ENCODE assay signal across 8 cellular contexts in genomic region chr9:136527721-136528710, GRCh38. TPM values are rescaled to one million over a fixed set of nuclear protein-coding genes. Genes with fewer than 3 reads are reported as not detected.
DNase-seq lines count a peak whose midpoint lies in the region; ATAC-seq and TF ChIP-seq lines count a peak whose summit lies in the region.

No MANE protein-coding gene starts in this region.

- H3K9me3 ChIP-seq in left ventricle myocardium inferior (replicated peaks) = no peaks in the 10 kb centered on the region
- H3K9me3 ChIP-seq in vagina = no peaks in the 10 kb centered on the region
- H3K9me3 ChIP-seq in H9 (ENCODE audit: control insufficient read depth, low read depth, low read length) = no peaks in the 10 kb centered on the region

- no peak overlapping the region for H3T11ph ChIP-seq in H9 (ENCODE audit: low read length)

- H2AFZ ChIP-seq in H9 (ENCODE audit: low read length) = no peak overlapping the region

- ATAC-seq in left ventricle myocardium superior (no peak), HG03196 (IDR thresholded peaks at IDR 0.05; ENCODE audit: unreplicated experiment) (no peak)

- TF ChIP-seq POLR2A in vagina (IDR thresholded peaks at IDR 0.05) = no peak

- peaks cover 100% of the 10 kb centered on the region for H3K4me1 ChIP-seq in left ventricle myocardium inferior
- peaks cover 82% of the 10 kb centered on the region for H3K4me1 ChIP-seq in vagina
- H3K4me1 ChIP-seq in H9 (ENCODE audit: insufficient read depth, low read length) = no peaks in the 10 kb centered on the region

- peaks cover 7% of the 10 kb centered on the region for H3K36me3 ChIP-seq in left ventricle myocardium inferior
- peaks cover 0 to 5% of the 10 kb centered on the region in 2 donors for H3K36me3 ChIP-seq in vagina

- H3K18ac ChIP-seq in H9 (ENCODE audit: insufficient read length, low read depth, low read length) = no peak overlapping the region

- H4K5ac ChIP-seq in H9 (ENCODE audit: insufficient read length, low read depth, low read length) = no peak overlapping the region

- no peak overlapping the region for H3K23ac ChIP-seq in H9 (ENCODE audit: insufficient read length, low read depth, low read length)

- H2BK12ac ChIP-seq in H9 (ENCODE audit: insufficient read length, low read depth, low read length) = no peak overlapping the region

- H3K4me2 ChIP-seq in H9 (ENCODE audit: insufficient read depth, insufficient read length, low read length) = no peak overlapping the region

- H3K27ac ChIP-seq in left ventricle myocardium inferior (replicated peaks) (peak overlapping the region; percentile 84), vagina (peak overlapping the region; percentile 44), H9 (ENCODE audit: insufficient read length, low read depth, low read length) (no peak overlapping the region)

- intact Hi-C loops in left ventricle myocardium inferior (cut with micrococcal nuclease) (no loop called here), left ventricle myocardium superior (cut with micrococcal nuclease) (no loop called here), vagina (cut with DNase I) (no loop called here)

- no peak overlapping the region for H2AK5ac ChIP-seq in H9 (ENCODE audit: insufficient read length, low read length)

- DNase-seq in left ventricle myocardium inferior (no peak), left ventricle myocardium superior (no peak), RKO (ENCODE audit: low spot score) (peak; percentile 40), iPS-NIHi7 (ENCODE audit: extremely low spot score) (peak; percentile 60), vagina (ENCODE audit: extremely low spot score in 2 of 2) (no peak), DMS114 treated with DMSO at 0.1 percent for 48 hours (lab: John Stamatoyannopoulos, UW; ENCODE audit: unreplicated experiment) (no peak), H9 (no peak)

- WGBS in H9 (ENCODE audit: extremely low coverage, insufficient read length, low lambda C conversion rate) = no CpG with 5 or more reads among the region's 34 CpGs

- no peak overlapping the region for H2BK20ac ChIP-seq in H9 (ENCODE audit: low read depth, low read length, poor library complexity, severe bottlenecking)

- H3K23me2 ChIP-seq in H9 (ENCODE audit: insufficient read length, low read depth, low read length, poor library complexity, severe bottlenecking) = no peaks in the 10 kb centered on the region

- H4K20me1 ChIP-seq in H9 (ENCODE audit: control insufficient read depth, insufficient read depth, insufficient read length) = no peaks in the 10 kb centered on the region

- H2BK5ac ChIP-seq in H9 (ENCODE audit: insufficient read length, low read length) = no peak overlapping the region

- H4K91ac ChIP-seq in H9 (ENCODE audit: insufficient read length, low read depth, low read length) = no peak overlapping the region

- H3K27me3 ChIP-seq in left ventricle myocardium inferior (ENCODE audit: low read depth) = no peaks in the 10 kb centered on the region
- H3K27me3 ChIP-seq in vagina = no peaks in the 10 kb centered on the region
- no peaks in the 10 kb centered on the region for H3K27me3 ChIP-seq in H9 (ENCODE audit: insufficient read depth, low read length)

- H3K27me3 Mint-ChIP-seq in H9 (ENCODE audit: low read depth) = no peaks in the 10 kb centered on the region

- peaks cover 5 to 30% of the 10 kb centered on the region in 2 experiments for H3K4me1 Mint-ChIP-seq in H9

- peaks cover 0 to 4% (median 2%) of the 10 kb centered on the region in 3 experiments; a peak in 3 of 7 replicates for H3K36me3 Mint-ChIP-seq in H9 (ENCODE audit: insufficient read depth in 1 of 3, low read depth in 3 of 3)

- no peak overlapping the region for H3K4me3 ChIP-seq in left ventricle myocardium inferior
- no peak overlapping the region for H3K4me3 ChIP-seq in vagina

- H2BK120ac ChIP-seq in H9 (ENCODE audit: low read depth, low read length, poor library complexity, severe bottlenecking) = no peak overlapping the region

- H3K27ac Mint-ChIP-seq in H9 = no peak overlapping the region

- H3K9ac ChIP-seq in H9 (ENCODE audit: extremely low read depth, insufficient read length, low read length) = no peak overlapping the region

- no peak overlapping the region for H3K56ac ChIP-seq in H9 (ENCODE audit: insufficient read length, low read depth, low read length)

- TF ChIP-seq CTCF in left ventricle myocardium inferior (IDR thresholded peaks at IDR 0.05; ENCODE audit: borderline replicate concordance) = no peak
- TF ChIP-seq CTCF in vagina (IDR thresholded peaks at IDR 0.05) = no peak
- no peak for TF ChIP-seq CTCF in H9 (conservative IDR thresholded peaks at IDR 0.05)

- no peak overlapping the region for H3K4me3 Mint-ChIP-seq in H9

- H3K79me2 ChIP-seq in H9 (ENCODE audit: insufficient read depth, low read length) = peaks cover 2% of the 10 kb centered on the region; the same call in 1 of the 2 replicates

- no peak overlapping the region for H4K8ac ChIP-seq in H9 (replicated peaks; ENCODE audit: insufficient read length, low read depth, low read length)

- peaks cover 4% of the 10 kb centered on the region for H3K79me1 ChIP-seq in H9 (ENCODE audit: insufficient read depth, low read depth, low read length, poor library complexity, severe bottlenecking)

- H3K14ac ChIP-seq in H9 (ENCODE audit: insufficient read depth, low read length) = no peak overlapping the region

- H2BK15ac ChIP-seq in H9 (ENCODE audit: low read depth, low read length) = no peak overlapping the region

- H3K9me3 Mint-ChIP-seq in H9 = peaks cover 6 to 8% of the 10 kb centered on the region in 2 experiments

- H3K4ac ChIP-seq in H9 (ENCODE audit: low read depth, low read length) = no peak overlapping the region

RNA-seq across cellular contexts. Expression of gene NOTCH1, which starts 17.8 kb away (rescaled TPM):
- total RNA-seq in left ventricle myocardium inferior (17.6 TPM), left ventricle myocardium superior (15.4 TPM), vagina (67.0 TPM), H9 (2021) (63.7 and 71.6 TPM in 2 replicates)

RNA-seq across cellular contexts. Expression of gene SEC16A, which starts 45.2 kb away (rescaled TPM):
- total RNA-seq in left ventricle myocardium inferior (23.4 TPM), left ventricle myocardium superior (23.2 TPM), vagina (52.3 TPM), H9 (2021) (52.1 and 56.4 TPM in 2 replicates)

Comparison
In these comparisons a context has a peak if more than half of its experiments do, and no peak if none do; other contexts are left out.
1. DNase-seq: peak in RKO (single experiment) and iPS-NIHi7 (single experiment); none in left ventricle myocardium inferior (single experiment), left ventricle myocardium superior (single experiment), vagina (0 of 2), DMS114 treated with DMSO at 0.1 percent for 48 hours (single experiment) and H9 (single experiment).